In genomic region chr6:161274488-161274858, GRCh38 we compare ENCODE assay signal across 8 cellular contexts. TPM values are rescaled to one million over a fixed set of nuclear protein-coding genes. Genes with fewer than 3 reads are reported as not detected.
DNase-seq lines count a peak whose midpoint lies in the region; ATAC-seq and TF ChIP-seq lines count a peak whose summit lies in the region.

No MANE protein-coding gene starts in this region.

- H3K36me3 ChIP-seq in lung (ENCODE audit: control insufficient read depth in 2 of 2, insufficient read depth in 2 of 2, low read length in 2 of 2) (no peaks in the 10 kb centered on the region), uterus (no peaks in the 10 kb centered on the region)

- H3K4me1 ChIP-seq in lung (ENCODE audit: control insufficient read depth in 2 of 2, insufficient read depth in 2 of 2, low read length in 2 of 2) = no peaks in the 10 kb centered on the region
- no peaks in the 10 kb centered on the region for H3K4me1 ChIP-seq in uterus

- ATAC-seq in lung (ENCODE audit: insufficient read depth, low FRiP score) = no peak

- peak overlapping the region; percentile 72 for H3K4me3 ChIP-seq in astrocyte of the cerebellum (ENCODE audit: low read depth, low read length)
- peak overlapping the region; percentile 32 for H3K4me3 ChIP-seq in lung
- H3K4me3 ChIP-seq in uterus = peak overlapping the region; percentile 64 to 74

- no peak for TF ChIP-seq POLR2A in uterus (IDR thresholded peaks at IDR 0.05)

- in situ Hi-C loops in astrocyte of the cerebellum (cut with HindIII; ENCODE audit: low sequenced_read_pairs) = loop anchor here (5.0 kb wide), 1 partner anchor 227 kb away; no protein-coding TSS in a partner anchor

- 16 to 30% methylated on average over 8 of the region's 8 CpGs for WGBS in lung, 2 donors

- H3K27ac ChIP-seq in lung (ENCODE audit: low read depth in 1 of 2, low read length in 1 of 2) = peak overlapping the region; percentile 58 to 91
- H3K27ac ChIP-seq in uterus = peak overlapping the region; percentile 68 to 88

- H3K27me3 ChIP-seq in lung (ENCODE audit: control insufficient read depth, insufficient read depth) = no peaks in the 10 kb centered on the region
- H3K27me3 ChIP-seq in uterus = no peaks in the 10 kb centered on the region

- DNase-seq in activated naive CD4-positive, alpha-beta T cell treated with anti-CD3 and anti-CD28 coated beads, Interleukin-2, amount 50 U/mL, for 16 hours = no peak
- DNase-seq in astrocyte of the cerebellum (ENCODE audit: low read depth) (no peak), lung (ENCODE audit: low spot score) (no peak), uterus (no peak), NCI-H446 (lab: John Stamatoyannopoulos, UW) (no peak)
- no peak for DNase-seq in NK-92 treated with Interleukin-12 subunit alpha and Interleukin-12 subunit beta, amount 100 ng/mL, for 24 hours (lab: John Stamatoyannopoulos, UW)
- DNase-seq in stimulated activated CD4-positive, alpha-beta T cell treated with anti-CD3 and anti-CD28 coated beads, Interleukin-1b, Interleukin-23, amount 100 ng/mL, for 48 hours = no peak

- H3K9me3 Mint-ChIP-seq in activated naive CD4-positive, alpha-beta T cell treated with anti-CD3 and anti-CD28 coated beads, Interleukin-2, amount 50 U/mL, for 24 hours = no peaks in the 10 kb centered on the region

- no peaks in the 10 kb centered on the region for H3K9me3 ChIP-seq in lung (ENCODE audit: control insufficient read depth in 2 of 2, insufficient read depth in 1 of 2, low read length in 1 of 2)
- no peaks in the 10 kb centered on the region for H3K9me3 ChIP-seq in uterus

- no peaks in the 10 kb centered on the region for H3K36me3 Mint-ChIP-seq in activated naive CD4-positive, alpha-beta T cell treated with anti-CD3 and anti-CD28 coated beads, Interleukin-2, amount 50 U/mL, for 24 hours

- TF ChIP-seq CTCF in astrocyte of the cerebellum (IDR thresholded peaks at IDR 0.05; ENCODE audit: low read depth, low read length, missing control alignments) (no peak), lung (IDR thresholded peaks at IDR 0.05; ENCODE audit: control extremely low read depth, extremely low read depth) (no peak), uterus (IDR thresholded peaks at IDR 0.05) (no peak)

- intact Hi-C loops in uterus (cut with DNase I; ENCODE audit: low total_unique reads) = no loop called here

- H3K4me1 Mint-ChIP-seq in activated naive CD4-positive, alpha-beta T cell treated with anti-CD3 and anti-CD28 coated beads, Interleukin-2, amount 50 U/mL, for 24 hours = peaks cover 19% of the 10 kb centered on the region

- peaks cover 2% of the 10 kb centered on the region for H3K27me3 Mint-ChIP-seq in activated naive CD4-positive, alpha-beta T cell treated with anti-CD3 and anti-CD28 coated beads, Interleukin-2, amount 50 U/mL, for 24 hours

- peak overlapping the region; percentile 85 for H3K27ac Mint-ChIP-seq in activated naive CD4-positive, alpha-beta T cell treated with anti-CD3 and anti-CD28 coated beads, Interleukin-2, amount 50 U/mL, for 24 hours

- peak overlapping the region; percentile 89 for H3K4me3 Mint-ChIP-seq in activated naive CD4-positive, alpha-beta T cell treated with anti-CD3 and anti-CD28 coated beads, Interleukin-2, amount 50 U/mL, for 24 hours

RNA-seq across cellular contexts. Expression of gene AGPAT4, which starts 0.6 kb away (rescaled TPM):
- total RNA-seq in lung = 10 to 100 TPM; 14.5 to 32.8 TPM
- polyA plus RNA-seq in lung = 1 to 10 TPM; 3.7 to 4.9 TPM
- total RNA-seq in uterus = 10 to 100 TPM in 3 of 4 donors, 1 to 10 TPM in 1; 2.9 to 18.1 (median 15.1) TPM
